1 cellular context compared by ENCODE assay signal in the genomic region with DNA sequence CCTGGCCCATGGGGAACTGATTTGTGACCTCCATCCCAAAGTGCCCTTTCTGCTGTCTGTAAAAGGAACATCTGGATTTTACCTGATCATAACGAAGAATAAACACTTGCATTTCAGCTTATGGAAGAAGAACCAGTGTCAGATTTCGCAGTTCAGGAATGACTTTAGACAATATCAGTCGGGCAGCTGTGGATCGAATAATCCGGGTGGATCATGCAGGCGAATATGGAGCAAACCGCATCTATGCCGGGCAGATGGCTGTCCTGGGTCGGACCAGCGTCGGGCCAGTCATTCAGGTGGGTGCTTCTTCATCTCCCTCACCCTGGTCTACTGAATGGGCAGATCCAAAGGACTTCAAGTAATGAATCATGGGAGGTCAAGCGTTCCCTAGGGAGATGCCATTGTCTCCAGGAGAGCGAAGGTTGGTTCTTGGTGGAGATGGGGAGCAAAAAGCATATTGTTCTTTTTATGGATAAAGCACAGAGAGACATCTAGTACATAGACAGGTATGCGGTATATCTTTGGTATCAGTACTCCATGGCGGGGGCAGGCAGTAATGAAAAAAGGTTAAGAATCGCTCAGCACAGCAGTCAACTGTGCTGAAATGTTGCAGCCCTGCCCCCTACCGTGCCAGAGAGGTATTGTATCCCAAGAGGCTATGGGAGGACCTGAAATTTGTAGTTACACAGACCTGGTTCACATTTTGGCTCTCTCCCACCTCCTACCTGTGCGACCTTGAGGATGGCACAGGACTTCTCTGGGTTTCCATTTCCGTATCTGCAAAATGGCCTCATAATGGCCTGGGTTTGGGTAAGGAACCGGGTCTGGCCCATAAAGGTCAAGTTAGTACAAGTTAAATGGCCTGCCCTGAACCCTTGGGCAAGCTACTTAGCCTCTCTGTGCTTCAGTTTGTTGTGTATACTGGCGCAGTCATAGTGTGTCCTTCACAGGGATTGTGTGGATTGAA.
TF ChIP-seq lines count a peak whose summit lies in the region.

No MANE protein-coding gene starts in this region.

TF ChIP-seq in GM23338, 12 proteins besides CTCF, POLR2A, EP300 and RAD21 (continued from another document):
- TF ChIP-seq, protein P1, sequence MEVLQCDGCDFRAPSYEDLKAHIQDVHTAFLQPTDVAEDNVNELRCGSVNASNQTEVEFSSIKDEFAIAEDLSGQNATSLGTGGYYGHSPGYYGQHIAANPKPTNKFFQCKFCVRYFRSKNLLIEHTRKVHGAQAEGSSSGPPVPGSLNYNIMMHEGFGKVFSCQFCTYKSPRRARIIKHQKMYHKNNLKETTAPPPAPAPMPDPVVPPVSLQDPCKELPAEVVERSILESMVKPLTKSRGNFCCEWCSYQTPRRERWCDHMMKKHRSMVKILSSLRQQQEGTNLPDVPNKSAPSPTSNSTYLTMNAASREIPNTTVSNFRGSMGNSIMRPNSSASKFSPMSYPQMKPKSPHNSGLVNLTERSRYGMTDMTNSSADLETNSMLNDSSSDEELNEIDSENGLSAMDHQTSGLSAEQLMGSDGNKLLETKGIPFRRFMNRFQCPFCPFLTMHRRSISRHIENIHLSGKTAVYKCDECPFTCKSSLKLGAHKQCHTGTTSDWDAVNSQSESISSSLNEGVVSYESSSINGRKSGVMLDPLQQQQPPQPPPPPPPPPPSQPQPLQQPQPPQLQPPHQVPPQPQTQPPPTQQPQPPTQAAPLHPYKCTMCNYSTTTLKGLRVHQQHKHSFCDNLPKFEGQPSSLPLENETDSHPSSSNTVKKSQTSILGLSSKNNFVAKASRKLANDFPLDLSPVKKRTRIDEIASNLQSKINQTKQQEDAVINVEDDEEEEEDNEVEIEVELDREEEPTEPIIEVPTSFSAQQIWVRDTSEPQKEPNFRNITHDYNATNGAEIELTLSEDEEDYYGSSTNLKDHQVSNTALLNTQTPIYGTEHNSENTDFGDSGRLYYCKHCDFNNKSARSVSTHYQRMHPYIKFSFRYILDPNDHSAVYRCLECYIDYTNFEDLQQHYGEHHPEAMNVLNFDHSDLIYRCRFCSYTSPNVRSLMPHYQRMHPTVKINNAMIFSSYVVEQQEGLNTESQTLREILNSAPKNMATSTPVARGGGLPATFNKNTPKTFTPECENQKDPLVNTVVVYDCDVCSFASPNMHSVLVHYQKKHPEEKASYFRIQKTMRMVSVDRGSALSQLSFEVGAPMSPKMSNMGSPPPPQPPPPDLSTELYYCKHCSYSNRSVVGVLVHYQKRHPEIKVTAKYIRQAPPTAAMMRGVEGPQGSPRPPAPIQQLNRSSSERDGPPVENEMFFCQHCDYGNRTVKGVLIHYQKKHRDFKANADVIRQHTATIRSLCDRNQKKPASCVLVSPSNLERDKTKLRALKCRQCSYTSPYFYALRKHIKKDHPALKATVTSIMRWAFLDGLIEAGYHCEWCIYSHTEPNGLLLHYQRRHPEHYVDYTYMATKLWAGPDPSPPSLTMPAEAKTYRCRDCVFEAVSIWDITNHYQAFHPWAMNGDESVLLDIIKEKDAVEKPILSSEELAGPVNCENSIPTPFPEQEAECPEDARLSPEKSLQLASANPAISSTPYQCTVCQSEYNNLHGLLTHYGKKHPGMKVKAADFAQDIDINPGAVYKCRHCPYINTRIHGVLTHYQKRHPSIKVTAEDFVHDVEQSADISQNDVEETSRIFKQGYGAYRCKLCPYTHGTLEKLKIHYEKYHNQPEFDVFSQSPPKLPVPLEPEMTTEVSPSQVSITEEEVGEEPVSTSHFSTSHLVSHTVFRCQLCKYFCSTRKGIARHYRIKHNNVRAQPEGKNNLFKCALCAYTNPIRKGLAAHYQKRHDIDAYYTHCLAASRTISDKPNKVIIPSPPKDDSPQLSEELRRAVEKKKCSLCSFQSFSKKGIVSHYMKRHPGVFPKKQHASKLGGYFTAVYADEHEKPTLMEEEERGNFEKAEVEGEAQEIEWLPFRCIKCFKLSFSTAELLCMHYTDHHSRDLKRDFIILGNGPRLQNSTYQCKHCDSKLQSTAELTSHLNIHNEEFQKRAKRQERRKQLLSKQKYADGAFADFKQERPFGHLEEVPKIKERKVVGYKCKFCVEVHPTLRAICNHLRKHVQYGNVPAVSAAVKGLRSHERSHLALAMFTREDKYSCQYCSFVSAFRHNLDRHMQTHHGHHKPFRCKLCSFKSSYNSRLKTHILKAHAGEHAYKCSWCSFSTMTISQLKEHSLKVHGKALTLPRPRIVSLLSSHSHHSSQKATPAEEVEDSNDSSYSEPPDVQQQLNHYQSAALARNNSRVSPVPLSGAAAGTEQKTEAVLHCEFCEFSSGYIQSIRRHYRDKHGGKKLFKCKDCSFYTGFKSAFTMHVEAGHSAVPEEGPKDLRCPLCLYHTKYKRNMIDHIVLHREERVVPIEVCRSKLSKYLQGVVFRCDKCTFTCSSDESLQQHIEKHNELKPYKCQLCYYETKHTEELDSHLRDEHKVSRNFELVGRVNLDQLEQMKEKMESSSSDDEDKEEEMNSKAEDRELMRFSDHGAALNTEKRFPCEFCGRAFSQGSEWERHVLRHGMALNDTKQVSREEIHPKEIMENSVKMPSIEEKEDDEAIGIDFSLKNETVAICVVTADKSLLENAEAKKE (CRISPR knock-in tag; IDR thresholded peaks at IDR 0.05): no peak
- TF ChIP-seq, protein P2, sequence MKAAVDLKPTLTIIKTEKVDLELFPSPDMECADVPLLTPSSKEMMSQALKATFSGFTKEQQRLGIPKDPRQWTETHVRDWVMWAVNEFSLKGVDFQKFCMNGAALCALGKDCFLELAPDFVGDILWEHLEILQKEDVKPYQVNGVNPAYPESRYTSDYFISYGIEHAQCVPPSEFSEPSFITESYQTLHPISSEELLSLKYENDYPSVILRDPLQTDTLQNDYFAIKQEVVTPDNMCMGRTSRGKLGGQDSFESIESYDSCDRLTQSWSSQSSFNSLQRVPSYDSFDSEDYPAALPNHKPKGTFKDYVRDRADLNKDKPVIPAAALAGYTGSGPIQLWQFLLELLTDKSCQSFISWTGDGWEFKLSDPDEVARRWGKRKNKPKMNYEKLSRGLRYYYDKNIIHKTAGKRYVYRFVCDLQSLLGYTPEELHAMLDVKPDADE (IDR thresholded peaks at IDR 0.05): no peak
- TF ChIP-seq STAT1 (IDR thresholded peaks at IDR 0.05; ENCODE audit: unreplicated experiment): no peak
